In the genomic region with DNA sequence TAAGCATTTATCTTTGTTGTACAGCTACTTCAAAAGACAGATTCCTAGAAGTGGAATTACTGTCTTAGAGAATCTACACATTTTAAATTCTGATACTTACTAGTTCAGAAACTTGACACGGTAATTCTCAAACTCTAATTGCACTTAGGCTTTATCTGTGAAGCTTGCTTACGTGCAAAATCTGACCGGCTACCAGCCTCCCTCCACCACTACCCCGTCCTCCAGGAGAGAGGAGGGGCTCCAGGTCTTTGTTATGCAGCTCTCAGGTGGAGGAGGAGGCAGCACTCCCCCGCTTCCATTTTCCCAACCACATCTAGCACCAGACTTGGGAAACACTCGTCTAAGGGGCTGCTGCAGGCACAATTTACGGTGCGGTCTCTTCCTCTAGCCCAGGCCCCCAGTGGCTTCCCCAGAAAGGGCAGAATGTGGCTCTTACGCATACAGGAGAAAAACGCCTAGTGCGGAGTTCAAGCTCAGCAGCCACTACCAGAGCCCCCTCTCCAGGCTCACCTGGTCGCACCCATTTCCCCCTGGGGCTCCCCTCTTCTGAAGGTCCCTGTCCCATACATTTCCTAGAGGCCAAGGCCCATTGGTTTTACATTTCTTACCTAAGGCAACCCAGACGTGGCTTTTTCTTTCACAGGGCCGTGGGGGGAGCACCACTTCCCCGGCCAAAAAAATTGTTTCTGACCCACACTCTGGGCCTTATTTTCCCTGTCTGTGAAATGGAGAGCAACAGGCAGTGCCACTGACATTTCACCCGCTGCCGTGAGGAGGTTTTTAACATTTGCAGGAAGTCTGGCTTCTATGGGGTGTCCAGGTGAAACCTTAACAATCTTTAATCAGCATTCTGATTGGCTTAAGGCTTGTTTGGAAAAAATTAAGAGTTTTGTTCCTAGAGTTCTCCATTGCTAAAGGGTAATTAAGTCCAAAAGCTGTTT, we compare ENCODE assay signal across 9 cellular contexts. TPM values are rescaled to one million over a fixed set of nuclear protein-coding genes. Genes with fewer than 3 reads are reported as not detected.
DNase-seq lines count a peak whose midpoint lies in the region; ATAC-seq, FAIRE-seq and TF ChIP-seq lines count a peak whose summit lies in the region.
"Had no signal": no experiment of that assay in that cellular context is flagged by ENCODE, and none has a peak within 500 bp of the region (broad histone marks: within the 10 kb centered on the region; RNA-seq: fewer than 3 reads in every experiment).

No MANE protein-coding gene starts in this region.

- intact Hi-C loops in prostate gland (cut with DNase I) = loop anchor here (5.0 to 10.0 kb wide), 2 partner anchors 35 to 293 kb away; partner anchors contain the start of gene RAB5IF

- H3K36me3 ChIP-seq in GM06990 (ENCODE audit: control insufficient read depth, insufficient read depth, low read length) = no peaks in the 10 kb centered on the region; the same call in 1 of the 2 replicates
- no peaks in the 10 kb centered on the region for H3K36me3 ChIP-seq in esophagus (ENCODE audit: control insufficient read depth in 2 of 2, insufficient read depth in 2 of 2, low read length in 1 of 2)
- no peaks in the 10 kb centered on the region for H3K36me3 ChIP-seq in prostate gland

- H3K4me3 ChIP-seq in GM06990 (replicated peaks; ENCODE audit: low read depth, low read length) (peak overlapping the region; percentile 93), esophagus (ENCODE audit: low read depth in 1 of 2, low read length in 2 of 2) (no peak overlapping the region), prostate gland (no peak overlapping the region)

- no peak for DNase-seq in GM06990 (ENCODE audit: extremely low read depth, insufficient read length)
- peak; percentile 38 for DNase-seq in NCI-H2227 treated with DMSO at 0.1 percent for 48 hours (lab: John Stamatoyannopoulos, UW)
- DNase-seq in prostate gland (ENCODE audit: low spot score) = no peak
- DNase-seq in NCI-H2081 (lab: John Stamatoyannopoulos, UW) = no peak
- DNase-seq in frontal cortex (ENCODE audit: low spot score in 2 of 2) = no peak
- DNase-seq in NCI-H187 (lab: John Stamatoyannopoulos, UW) = no peak
- DNase-seq: NCI-H2081 treated with DMSO at 0.1 percent for 48 hours had no signal

- H3K27me3 ChIP-seq in GM06990 (replicated peaks; ENCODE audit: control insufficient read depth, insufficient read depth, low read length) (no peaks in the 10 kb centered on the region), esophagus (ENCODE audit: control insufficient read depth in 1 of 2, insufficient read depth in 2 of 2, low read length in 2 of 2) (no peaks in the 10 kb centered on the region), prostate gland (replicated peaks; ENCODE audit: insufficient read depth) (no peaks in the 10 kb centered on the region)

- H3K27ac ChIP-seq in esophagus (ENCODE audit: low read depth in 2 of 2, low read length in 1 of 2) (peak overlapping the region; percentile 82 to 88), prostate gland (peak overlapping the region; percentile 92 to 94)

- WGBS in esophagus, 2 donors = 67 to 71% methylated on average over 17 of the region's 17 CpGs
- 54% methylated on average over 17 of the region's 17 CpGs for WGBS in prostate gland

- TF ChIP-seq POLR2A in prostate gland (IDR thresholded peaks at IDR 0.05) = no peak

- FAIRE-seq in frontal cortex (lab: Jason Lieb, UNC) = no peak

- H3K4me1 ChIP-seq in esophagus (ENCODE audit: control insufficient read depth in 2 of 2, insufficient read depth in 2 of 2, low read length in 1 of 2) (peaks cover 2 to 8% of the 10 kb centered on the region in 2 donors), prostate gland (replicated peaks) (peaks cover 2% of the 10 kb centered on the region)

- H3K9me3 ChIP-seq in esophagus (ENCODE audit: control insufficient read depth in 2 of 2, insufficient read depth in 1 of 2, low read depth in 1 of 2, low read length in 1 of 2) (no peaks in the 10 kb centered on the region), prostate gland (no peaks in the 10 kb centered on the region)

- TF ChIP-seq CTCF in GM06990 (IDR thresholded peaks at IDR 0.05; ENCODE audit: insufficient read depth, low read length, poor library complexity, severe bottlenecking) (no peak), prostate gland (IDR thresholded peaks at IDR 0.05) (no peak)

- no peak for ATAC-seq in HG03378 (IDR thresholded peaks at IDR 0.05; ENCODE audit: unreplicated experiment)

RNA-seq across cellular contexts. Expression of gene TGIF2, which starts 1.6 kb away (rescaled TPM):
- polyA plus RNA-seq in esophagus = 1 to 10 TPM; 1.4 to 3.6 TPM
- total RNA-seq in prostate gland (10 to 100 TPM; 16.7 to 34.8 TPM), frontal cortex (4.9 TPM)

RNA-seq across cellular contexts. Expression of gene MYL9, which starts 30.5 kb away (rescaled TPM):
- 100 to 1,000 TPM; 242 to 320 TPM for polyA plus RNA-seq in esophagus
- total RNA-seq in prostate gland = 100 to 1,000 TPM; 335 to 560 TPM
- 0.41 TPM for total RNA-seq in frontal cortex

RNA-seq across cellular contexts. Expression of gene RAB5IF, which starts 33.7 kb away (rescaled TPM):
- 100 to 1,000 TPM; 262 to 270 TPM for polyA plus RNA-seq in esophagus
- total RNA-seq in prostate gland (10 to 100 TPM; 72.8 to 92.3 TPM), frontal cortex (26.9 TPM)

Comparison
In these comparisons a context has a peak if more than half of its experiments do, and no peak if none do; other contexts are left out.
1. RNA of gene MYL9, which starts 30.5 kb away (total RNA-seq): 335 to 560 TPM in prostate gland; 0.41 TPM in frontal cortex (single experiment); every median in the first group is over 100 times any median in the second.